In genomic region chr2:30285758-30286157, GRCh38 we compare ENCODE assay signal across 2 cellular contexts.
TF ChIP-seq lines count a peak whose summit lies in the region.

No MANE protein-coding gene starts in this region.

TF ChIP-seq in IMR-90, 13 proteins besides CTCF, POLR2A, EP300 and RAD21:
- TF ChIP-seq SMC3 (IDR thresholded peaks at IDR 0.05; ENCODE audit: low read depth, low read length) (no peak), NFE2L2 (IDR thresholded peaks at IDR 0.05; ENCODE audit: low read depth, low read length) (no peak), ELK1 (IDR thresholded peaks at IDR 0.05; ENCODE audit: borderline replicate concordance, low read depth, low read length) (no peak), USF2 (IDR thresholded peaks at IDR 0.05; ENCODE audit: low read depth, low read length) (no peak), FOS (IDR thresholded peaks at IDR 0.05; ENCODE audit: low read depth, low read length) (no peak), MAZ (IDR thresholded peaks at IDR 0.05; ENCODE audit: borderline replicate concordance, low read depth, low read length) (no peak), MAFK (IDR thresholded peaks at IDR 0.05; ENCODE audit: low read depth, low read length) (no peak)

TF ChIP-seq in K562, 482 proteins besides CTCF, POLR2A, EP300 and RAD21:
- no peak for TF ChIP-seq KHSRP (IDR thresholded peaks at IDR 0.05)
- TF ChIP-seq CBX3 (IDR thresholded peaks at IDR 0.05; ENCODE audit: borderline replicate concordance in 1 of 2, low read length in 2 of 2) = peak in 1 of 2 experiments; percentile 64; a peak in 1 of 3 replicates
- peak; percentile 17 to 20; a peak in 1 of 4 replicates for TF ChIP-seq TRIM24 (IDR thresholded peaks at IDR 0.05)
- TF ChIP-seq TRIM28 (IDR thresholded peaks at IDR 0.05) = 0 out of 2 replicates have a peak, but pooled peaks have one; percentile 36
